11 cellular contexts compared by ENCODE assay signal in the genomic region with DNA sequence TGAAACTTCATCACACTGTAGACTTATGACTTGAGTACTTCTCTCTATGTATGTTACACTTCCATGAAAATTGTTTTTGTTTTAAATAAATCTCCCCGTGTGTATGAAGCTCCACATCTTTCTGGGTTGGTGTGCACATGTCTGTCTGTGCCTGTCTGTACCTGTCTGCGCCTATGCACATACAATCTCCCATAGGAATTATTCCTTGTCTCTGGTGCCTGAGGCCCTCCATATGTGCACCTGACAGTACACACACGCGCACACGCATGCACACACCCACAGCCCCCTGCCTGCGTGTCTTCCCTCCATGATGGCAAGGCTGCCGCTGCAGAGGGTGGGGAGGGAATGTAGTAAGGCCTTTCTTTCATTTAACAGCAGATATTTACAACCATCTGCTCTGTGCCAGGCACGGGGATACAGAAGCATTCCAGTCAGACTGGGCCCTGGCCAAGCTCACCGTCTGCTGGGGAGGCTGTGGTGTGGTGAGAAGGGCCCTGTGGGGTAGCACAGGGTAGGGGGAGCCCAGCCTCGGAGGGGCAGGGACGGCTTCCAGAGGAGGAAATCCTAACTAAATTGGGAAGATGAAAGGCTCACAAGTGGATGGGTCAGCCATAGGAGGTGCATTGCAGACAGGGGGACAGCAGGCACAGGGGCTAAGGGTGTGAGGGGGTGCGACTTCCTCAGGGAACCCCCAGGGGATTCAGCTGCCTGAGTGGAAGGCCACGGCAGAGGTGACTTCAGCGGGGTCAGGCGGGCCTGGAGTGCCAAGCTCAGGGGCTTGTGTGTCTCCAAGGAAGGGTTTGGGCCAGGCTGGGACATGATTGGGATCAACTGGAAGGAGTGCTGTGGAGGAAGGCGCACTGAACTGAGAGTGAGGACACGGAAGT. TPM values are rescaled to one million over a fixed set of nuclear protein-coding genes. Genes with fewer than 3 reads are reported as not detected.
DNase-seq lines count a peak whose midpoint lies in the region; ATAC-seq, FAIRE-seq and TF ChIP-seq lines count a peak whose summit lies in the region.
"Had no signal": no experiment of that assay in that cellular context is flagged by ENCODE, and none has a peak within 500 bp of the region (broad histone marks: within the 10 kb centered on the region; RNA-seq: fewer than 3 reads in every experiment).

No MANE protein-coding gene starts in this region.

- no peak for TF ChIP-seq RAD21 in HepG2 (CRISPR knock-in tag; IDR thresholded peaks at IDR 0.05)

- no peak for TF ChIP-seq CTCF in HepG2 (CRISPR knock-in tag; IDR thresholded peaks at IDR 0.05)
- no peak for TF ChIP-seq CTCF in right lobe of liver (IDR thresholded peaks at IDR 0.05)
- no peak for TF ChIP-seq CTCF in bronchial epithelial cell (IDR thresholded peaks at IDR 0.05; ENCODE audit: insufficient read depth, low read length, severe bottlenecking)

- TF ChIP-seq EP300 in HepG2 (IDR thresholded peaks at IDR 0.05; ENCODE audit: low read depth in 2 of 2, low read length in 2 of 2) (no peak), HepG2 (CRISPR knock-in tag; IDR thresholded peaks at IDR 0.05; ENCODE audit: borderline replicate concordance) (no peak)

- DNase-seq in HepG2 (ENCODE audit: low spot score) (no peak), right lobe of liver (no peak), bronchial epithelial cell (ENCODE audit: low read depth) (peak; percentile 67), NCI-H524 treated with DMSO at 0.1 percent for 48 hours (lab: John Stamatoyannopoulos, UW) (no peak), NCI-H146 treated with DMSO at 0.1 percent for 48 hours (lab: John Stamatoyannopoulos, UW; ENCODE audit: unreplicated experiment) (no peak)
- DNase-seq in stimulated activated CD4-positive, alpha-beta T cell treated with anti-CD3 and anti-CD28 coated beads, Interleukin-4, amount 100 ng/mL, for 24 hours: no peak

- H3K9ac ChIP-seq in HepG2 (ENCODE audit: insufficient read depth, low read depth, low read length) (peak overlapping the region; percentile 66), mucosa of rectum (ENCODE audit: low read depth in 1 of 2, low read length in 2 of 2) (peak overlapping the region; percentile 54 to 63)

- in situ Hi-C loops in HepG2 (cut with HindIII; ENCODE audit: extremely low pct_ligation_motif_present, low pct_unique_long_range_greater_than_20kb): loop anchor here (5.0 kb wide), 2 partner anchors 491 to 731 kb away; partner anchors contain the start of gene KRT84

- no TSS peak for BruUV-seq in HepG2 (replicated peaks; lab: Mats Ljungman, UMichigan)

- FAIRE-seq in HepG2 (lab: Jason Lieb, UNC): no peak
- FAIRE-seq in bronchial epithelial cell (lab: Jason Lieb, UNC): no peak
- FAIRE-seq: endometrium had no signal

- ATAC-seq in HepG2: 0 out of 3 replicates have a peak, but pooled peaks have one; percentile 1
- no peak for ATAC-seq in right lobe of liver
- no peak for ATAC-seq in GM19463 (IDR thresholded peaks at IDR 0.05; ENCODE audit: unreplicated experiment)

- no peak overlapping the region for H3K27ac ChIP-seq in HepG2 (ENCODE audit: extremely low read length, insufficient read depth, low read length)
- no peak overlapping the region for H3K27ac ChIP-seq in right lobe of liver
- peak overlapping the region in 1 of 2 donors; percentile 20 for H3K27ac ChIP-seq in mucosa of rectum (ENCODE audit: low read depth in 2 of 2, low read length in 2 of 2)
- H3K27ac ChIP-seq: HL-60 had no signal

- WGBS in HepG2 (ENCODE audit: low lambda C conversion rate): 63% methylated on average over 15 of the region's 17 CpGs
- WGBS in right lobe of liver (ENCODE audit: insufficient coverage, low coverage, low lambda C conversion rate, missing lambda C conversion rate): 79% methylated on average over 12 of the region's 17 CpGs

- no peak overlapping the region for H2AFZ ChIP-seq in HepG2 (ENCODE audit: low read length)

- intact Hi-C loops in HepG2 (cut with micrococcal nuclease; ENCODE audit: unreplicated experiment): loop anchor here (1.0 kb wide), 1 partner anchor 722 kb away; no protein-coding TSS in a partner anchor
- intact Hi-C loops in right lobe of liver (cut with DNase I): loop anchor here (2.0 to 10.0 kb wide), 6 partner anchors 291 to 726 kb away; partner anchors contain the start of gene KRT85 (in 1 of the 2)

- CTCF ChIA-PET in HepG2 (lab: Yijun Ruan, JAX; ENCODE audit: low intra/inter-chr PET ratio, low total read pairs): interaction anchor here (1.0 to 3.4 kb wide), 11 partner anchors 13 to 739 kb away, joined by 3 to 41 read pairs (median 8); no protein-coding TSS in a partner anchor

- H3K9me3 ChIP-seq in HepG2 (ENCODE audit: low read length) (no peaks in the 10 kb centered on the region), right lobe of liver (no peaks in the 10 kb centered on the region), mucosa of rectum (ENCODE audit: control insufficient read depth in 2 of 2, low read length in 2 of 2) (no peaks in the 10 kb centered on the region)

- H3K4me3 ChIP-seq in HepG2 (replicated peaks in 1 of 3; ENCODE audit: insufficient read depth in 1 of 3, low read depth in 2 of 3, low read length in 3 of 3) (peak overlapping the region in 2 of 3 experiments; percentile 51 to 71; a peak in 4 of 6 replicates), right lobe of liver (no peak overlapping the region), bronchial epithelial cell (ENCODE audit: low read depth, low read length) (no peak overlapping the region), mucosa of rectum (ENCODE audit: low read length in 2 of 2) (peak overlapping the region; percentile 31 to 57)

- no peaks in the 10 kb centered on the region for H3K79me2 ChIP-seq in HepG2 (ENCODE audit: insufficient read depth, low read length)

- H4K20me1 ChIP-seq in HepG2 (ENCODE audit: insufficient read depth, low read length): no peaks in the 10 kb centered on the region

- H3K4me2 ChIP-seq in HepG2 (ENCODE audit: low read depth, low read length): peak overlapping the region; percentile 89

- TF ChIP-seq POLR2A in HepG2 (IDR thresholded peaks at IDR 0.05; ENCODE audit: insufficient read depth in 1 of 2, low read depth in 2 of 2, low read length in 2 of 2) (no peak), right lobe of liver (IDR thresholded peaks at IDR 0.05) (no peak)

- peaks cover 48% of the 10 kb centered on the region for H3K4me1 ChIP-seq in HepG2 (ENCODE audit: insufficient read depth, low read length)
- H3K4me1 ChIP-seq in right lobe of liver: peaks cover 0 to 8% (median 0%) of the 10 kb centered on the region in 4 donors
- H3K4me1 ChIP-seq in mucosa of rectum (ENCODE audit: control insufficient read depth in 2 of 2, insufficient read depth in 2 of 2, low read length in 2 of 2): peaks cover 29 to 37% of the 10 kb centered on the region in 2 donors

- POLR2A ChIA-PET in HepG2 (lab: Yijun Ruan, JAX): interaction anchor here (1.0 to 3.9 kb wide), 7 partner anchors 17 to 127 kb away, joined by 3 to 13 read pairs (median 6); partner anchors contain the start of genes EIF4B, KRT18 and KRT8

- H3K27me3 ChIP-seq in HepG2 (ENCODE audit: control insufficient read depth in 1 of 2, insufficient read depth in 2 of 2, low read length in 2 of 2) (peaks cover 1 to 8% of the 10 kb centered on the region in 2 experiments; a peak in 2 of 5 replicates), right lobe of liver (no peaks in the 10 kb centered on the region), bronchial epithelial cell (ENCODE audit: control insufficient read depth, insufficient read depth, low read length) (no peaks in the 10 kb centered on the region), mucosa of rectum (ENCODE audit: control insufficient read depth in 2 of 2, insufficient read depth in 2 of 2, low read length in 2 of 2) (no peaks in the 10 kb centered on the region)

- H3K36me3 ChIP-seq in HepG2 (replicated peaks in 1 of 2; ENCODE audit: control insufficient read depth in 1 of 2, insufficient read depth in 2 of 2, low read length in 2 of 2) (no peaks in the 10 kb centered on the region), right lobe of liver (no peaks in the 10 kb centered on the region), bronchial epithelial cell (ENCODE audit: control insufficient read depth, insufficient read depth, low read length) (no peaks in the 10 kb centered on the region), mucosa of rectum (ENCODE audit: control insufficient read depth in 2 of 2, insufficient read depth in 2 of 2, low read length in 2 of 2) (no peaks in the 10 kb centered on the region)

RNA-seq across cellular contexts. Expression of gene KRT8, which starts 26.1 kb away (rescaled TPM):
- 718 and 837 TPM in 2 replicates for total RNA-seq in HepG2 (2016; rRNA removed; fragmentation: Illumina TruSeq; extraction: Trizol)
- total RNA-seq in HepG2 (2016; cell fraction: cytosol; rRNA removed; fragmentation: Illumina TruSeq; extraction: Trizol; ENCODE audit: low read depth): 191 and 201 TPM in 2 replicates
- 754 and 767 TPM in 2 replicates for total RNA-seq in HepG2 (2016; cell fraction: insoluble cytoplasmic fraction; rRNA removed; fragmentation: Illumina TruSeq; extraction: Trizol)
- 220 and 222 TPM in 2 replicates for total RNA-seq in HepG2 (2016; cell fraction: membrane; rRNA removed; fragmentation: Illumina TruSeq; extraction: Trizol)
- total RNA-seq in HepG2 (2016; cell fraction: nucleus; rRNA removed; fragmentation: Illumina TruSeq; extraction: Trizol): 354 and 362 TPM in 2 replicates
- 491 and 498 TPM in 2 replicates for polyA plus RNA-seq in HepG2 (2011; rRNA removed)
- 564 and 714 TPM in 2 replicates for polyA plus RNA-seq in HepG2 (2011; cell fraction: cytosol; rRNA removed)
- 285 and 288 TPM in 2 replicates for polyA plus RNA-seq in HepG2 (2011; cell fraction: nucleus; rRNA removed)
- 358 and 436 TPM in 2 replicates for polyA plus RNA-seq in HepG2 (2012)
- 216 and 219 TPM in 2 replicates for polyA plus RNA-seq in HepG2 (2016; cell fraction: cytosol; fragmentation: Illumina TruSeq; extraction: Trizol; ENCODE audit: low read depth)
- 863 and 1,042 TPM in 2 replicates for polyA plus RNA-seq in HepG2 (2016; cell fraction: insoluble cytoplasmic fraction; fragmentation: Illumina TruSeq; extraction: Trizol; ENCODE audit: low read depth)
- polyA plus RNA-seq in HepG2 (2016; cell fraction: membrane; fragmentation: Illumina TruSeq; extraction: Trizol; ENCODE audit: low read depth): 217 and 232 TPM in 2 replicates
- 558 and 582 TPM in 2 replicates for polyA plus RNA-seq in HepG2 (2016; cell fraction: nucleus; fragmentation: Illumina TruSeq; extraction: Trizol; ENCODE audit: insufficient read depth, low read depth)
- polyA minus RNA-seq in HepG2 (2011; rRNA and poly(A)+ RNA removed; ENCODE audit: low replicate concordance): 716 and 1,092 TPM in 2 replicates
- polyA minus RNA-seq in HepG2 (2011; cell fraction: cytosol; rRNA and poly(A)+ RNA removed): 354 and 438 TPM in 2 replicates
- polyA minus RNA-seq in HepG2 (2011; cell fraction: nucleus; rRNA and poly(A)+ RNA removed): 198 and 204 TPM in 2 replicates
- 1,000 to 10,000 TPM in 1 of 6 experiments, 100 to 1,000 TPM in 5; 149 to 1,003 (median 436) TPM for total RNA-seq in right lobe of liver
- total RNA-seq in bronchial epithelial cell: 146 and 309 TPM in 2 replicates

RNA-seq across cellular contexts. Expression of gene KRT78, which starts 30.0 kb away (rescaled TPM):
- total RNA-seq in HepG2 (2016; rRNA removed; fragmentation: Illumina TruSeq; extraction: Trizol) (not detected in 2 replicates), right lobe of liver (not detected), bronchial epithelial cell (5.3 and 17.0 TPM in 2 replicates)
- total RNA-seq in HepG2 (2016; cell fraction: cytosol; rRNA removed; fragmentation: Illumina TruSeq; extraction: Trizol; ENCODE audit: low read depth): not detected in 2 replicates
- not detected in 2 replicates for total RNA-seq in HepG2 (2016; cell fraction: insoluble cytoplasmic fraction; rRNA removed; fragmentation: Illumina TruSeq; extraction: Trizol)
- total RNA-seq in HepG2 (2016; cell fraction: membrane; rRNA removed; fragmentation: Illumina TruSeq; extraction: Trizol): not detected in 2 replicates
- not detected in 2 replicates for total RNA-seq in HepG2 (2016; cell fraction: nucleus; rRNA removed; fragmentation: Illumina TruSeq; extraction: Trizol)
- not detected in 2 replicates for polyA plus RNA-seq in HepG2 (2011; rRNA removed)
- not detected in 2 replicates for polyA plus RNA-seq in HepG2 (2011; cell fraction: cytosol; rRNA removed)
- polyA plus RNA-seq in HepG2 (2011; cell fraction: nucleus; rRNA removed): not detected in 2 replicates
- polyA plus RNA-seq in HepG2 (2012): not detected in 2 replicates
- polyA plus RNA-seq in HepG2 (2016; cell fraction: cytosol; fragmentation: Illumina TruSeq; extraction: Trizol; ENCODE audit: low read depth): not detected in 2 replicates
- polyA plus RNA-seq in HepG2 (2016; cell fraction: insoluble cytoplasmic fraction; fragmentation: Illumina TruSeq; extraction: Trizol; ENCODE audit: low read depth): not detected in 2 replicates
- polyA plus RNA-seq in HepG2 (2016; cell fraction: membrane; fragmentation: Illumina TruSeq; extraction: Trizol; ENCODE audit: low read depth): not detected in 2 replicates
- polyA plus RNA-seq in HepG2 (2016; cell fraction: nucleus; fragmentation: Illumina TruSeq; extraction: Trizol; ENCODE audit: insufficient read depth, low read depth): not detected in 2 replicates
- polyA minus RNA-seq in HepG2 (2011; rRNA and poly(A)+ RNA removed; ENCODE audit: low replicate concordance): 0.05 TPM in 1 of 2 replicates, not detected in the other
- polyA minus RNA-seq in HepG2 (2011; cell fraction: cytosol; rRNA and poly(A)+ RNA removed): not detected in 2 replicates
- polyA minus RNA-seq in HepG2 (2011; cell fraction: nucleus; rRNA and poly(A)+ RNA removed): not detected in 2 replicates
- total RNA-seq: progenitor cell of endocrine pancreas had no signal

RNA-seq across cellular contexts. Expression of gene KRT79, which starts 44.6 kb away (rescaled TPM):
- total RNA-seq in HepG2 (2016; rRNA removed; fragmentation: Illumina TruSeq; extraction: Trizol): not detected in 2 replicates
- total RNA-seq in HepG2 (2016; cell fraction: cytosol; rRNA removed; fragmentation: Illumina TruSeq; extraction: Trizol; ENCODE audit: low read depth): not detected in 2 replicates
- not detected in 2 replicates for total RNA-seq in HepG2 (2016; cell fraction: insoluble cytoplasmic fraction; rRNA removed; fragmentation: Illumina TruSeq; extraction: Trizol)
- total RNA-seq in HepG2 (2016; cell fraction: membrane; rRNA removed; fragmentation: Illumina TruSeq; extraction: Trizol): not detected in 2 replicates
- total RNA-seq in HepG2 (2016; cell fraction: nucleus; rRNA removed; fragmentation: Illumina TruSeq; extraction: Trizol): not detected in 2 replicates
- polyA plus RNA-seq in HepG2 (2011; rRNA removed): 0.09 TPM in 1 of 2 replicates, not detected in the other
- not detected in 2 replicates for polyA plus RNA-seq in HepG2 (2011; cell fraction: cytosol; rRNA removed)
- not detected in 2 replicates for polyA plus RNA-seq in HepG2 (2011; cell fraction: nucleus; rRNA removed)
- not detected in 2 replicates for polyA plus RNA-seq in HepG2 (2012)
- not detected in 2 replicates for polyA plus RNA-seq in HepG2 (2016; cell fraction: cytosol; fragmentation: Illumina TruSeq; extraction: Trizol; ENCODE audit: low read depth)
- polyA plus RNA-seq in HepG2 (2016; cell fraction: insoluble cytoplasmic fraction; fragmentation: Illumina TruSeq; extraction: Trizol; ENCODE audit: low read depth): not detected in 2 replicates
- polyA plus RNA-seq in HepG2 (2016; cell fraction: membrane; fragmentation: Illumina TruSeq; extraction: Trizol; ENCODE audit: low read depth): not detected in 2 replicates
- not detected in 2 replicates for polyA plus RNA-seq in HepG2 (2016; cell fraction: nucleus; fragmentation: Illumina TruSeq; extraction: Trizol; ENCODE audit: insufficient read depth, low read depth)
- polyA minus RNA-seq in HepG2 (2011; rRNA and poly(A)+ RNA removed; ENCODE audit: low replicate concordance): not detected in 2 replicates
- polyA minus RNA-seq in HepG2 (2011; cell fraction: cytosol; rRNA and poly(A)+ RNA removed): not detected in 2 replicates
- not detected in 2 replicates for polyA minus RNA-seq in HepG2 (2011; cell fraction: nucleus; rRNA and poly(A)+ RNA removed)
- not detected for total RNA-seq in right lobe of liver
- total RNA-seq in bronchial epithelial cell: under 0.01 and 0.26 TPM in 2 replicates
- total RNA-seq: progenitor cell of endocrine pancreas had no signal

Comparison
In these comparisons a context has a peak if more than half of its experiments do, and no peak if none do; other contexts are left out.
1. H3K4me3 ChIP-seq: peak in HepG2 (2 of 3) and mucosa of rectum (2 of 2); none in right lobe of liver (0 of 3) and bronchial epithelial cell (single experiment).